In the genomic region with DNA sequence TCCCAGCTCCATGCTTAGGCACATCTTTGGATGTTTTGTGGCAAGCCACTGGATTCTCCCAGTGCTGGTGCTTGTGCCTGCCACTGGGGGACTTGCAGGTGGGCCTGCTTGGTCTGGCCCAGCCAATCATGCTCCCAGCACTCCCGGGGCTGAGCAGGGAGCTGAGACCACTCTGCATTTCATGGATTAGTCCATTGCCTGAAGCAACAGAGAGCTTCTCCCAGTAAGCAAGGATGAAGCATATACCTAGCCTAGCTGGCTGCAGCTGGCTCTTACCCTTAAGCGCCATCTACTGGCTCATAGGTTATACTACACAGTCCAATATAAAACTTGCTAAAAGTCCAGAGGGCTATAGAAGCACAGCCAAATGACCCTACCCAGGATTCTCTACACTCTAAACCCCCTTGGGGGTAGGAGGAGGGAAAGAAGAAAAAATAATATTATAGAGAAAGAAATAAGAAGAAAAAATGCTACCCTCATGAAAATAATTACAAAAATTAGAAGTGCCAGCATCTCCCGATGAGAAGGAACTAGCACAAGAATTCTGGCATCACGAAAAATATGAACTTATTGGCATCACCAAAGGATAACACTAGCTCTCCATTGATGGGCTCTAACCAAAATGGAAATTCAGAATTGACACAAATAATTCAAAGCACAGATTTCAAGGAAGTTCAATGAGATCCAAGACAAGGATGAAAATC, we compare ENCODE assay signal across 8 cellular contexts.
A peak's percentile ranks its signal among the peaks of the same experiment; 100 is the strongest.
DNase-seq lines count a peak whose midpoint lies in the region; ATAC-seq and TF ChIP-seq lines count a peak whose summit lies in the region.

No MANE protein-coding gene starts in this region.

- H3K36me3 ChIP-seq in NT2/D1 (ENCODE audit: insufficient read depth, insufficient read length, low read length) (no peaks in the 10 kb centered on the region), endodermal cell (ENCODE audit: control insufficient read depth, insufficient read depth, low read length) (no peaks in the 10 kb centered on the region)

- DNase-seq in ELR (ENCODE audit: low read depth) (peak; percentile 68), NT2/D1 (ENCODE audit: low read depth, low spot score) (peak; percentile 56), endodermal cell (peak; percentile 69), nephron progenitor cell (peak; percentile 8), substantia nigra (lab: John Stamatoyannopoulos, UW) (no peak)
- no peak for DNase-seq in activated CD4-positive, alpha-beta memory T cell treated with anti-CD3 and anti-CD28 coated beads, Interleukin-2, amount 10 ng/mL, durations not matched to agents 7 days and 5 days

- H3K4me1 Mint-ChIP-seq in endodermal cell (no peaks in the 10 kb centered on the region), nephron progenitor cell (no peaks in the 10 kb centered on the region)
- no peaks in the 10 kb centered on the region for H3K4me1 Mint-ChIP-seq in activated CD4-positive, alpha-beta memory T cell treated with anti-CD3 and anti-CD28 coated beads, Interleukin-2, amount 10 ng/mL, durations not matched to agents 7 days and 5 days

- ATAC-seq in GM21381 (IDR thresholded peaks at IDR 0.05; ENCODE audit: unreplicated experiment): peak; percentile 90
- ATAC-seq in HG03575 (IDR thresholded peaks at IDR 0.05; ENCODE audit: extremely low read depth, insufficient number of reproducible peaks, low FRiP score, unreplicated experiment): peak; percentile 96

- CTCF ChIA-PET in activated CD4-positive, alpha-beta memory T cell treated with anti-CD3 and anti-CD28 coated beads, Interleukin-2, amount 10 ng/mL, durations not matched to agents 7 days and 5 days (lab: Charles Lee): interaction anchor here (1.0 to 1.1 kb wide), 3 partner anchors 31 to 1000 kb away, joined by 3 to 6 read pairs (median 4); no protein-coding TSS in a partner anchor

- H3K9me3 Mint-ChIP-seq in endodermal cell: peaks cover 20% of the 10 kb centered on the region
- H3K9me3 Mint-ChIP-seq in nephron progenitor cell: peaks cover 78% of the 10 kb centered on the region
- no peaks in the 10 kb centered on the region for H3K9me3 Mint-ChIP-seq in activated CD4-positive, alpha-beta memory T cell treated with anti-CD3 and anti-CD28 coated beads, Interleukin-2, amount 10 ng/mL, durations not matched to agents 7 days and 5 days

- H3K36me3 Mint-ChIP-seq in endodermal cell (ENCODE audit: low read depth) (no peaks in the 10 kb centered on the region), nephron progenitor cell (ENCODE audit: low read depth) (peaks cover 33% of the 10 kb centered on the region)
- H3K36me3 Mint-ChIP-seq in activated CD4-positive, alpha-beta memory T cell treated with anti-CD3 and anti-CD28 coated beads, Interleukin-2, amount 10 ng/mL, durations not matched to agents 7 days and 5 days (ENCODE audit: low read depth): no peaks in the 10 kb centered on the region

- TF ChIP-seq CTCF in endodermal cell (conservative IDR thresholded peaks at IDR 0.05) (peak; percentile 89), nephron progenitor cell (IDR thresholded peaks at IDR 0.05) (peak; percentile 53)

- H3K4me1 ChIP-seq in NT2/D1 (ENCODE audit: insufficient read depth, insufficient read length) (no peaks in the 10 kb centered on the region), endodermal cell (ENCODE audit: control insufficient read depth, insufficient read depth, low read length) (no peaks in the 10 kb centered on the region)

- H3K27me3 ChIP-seq in NT2/D1 (ENCODE audit: insufficient read depth, insufficient read length) (no peaks in the 10 kb centered on the region), endodermal cell (ENCODE audit: control insufficient read depth, insufficient read depth, low read length, poor library complexity, severe bottlenecking) (no peaks in the 10 kb centered on the region)

- H3K4me3 Mint-ChIP-seq in endodermal cell (no peak overlapping the region), nephron progenitor cell (no peak overlapping the region)
- no peak overlapping the region for H3K4me3 Mint-ChIP-seq in activated CD4-positive, alpha-beta memory T cell treated with anti-CD3 and anti-CD28 coated beads, Interleukin-2, amount 10 ng/mL, durations not matched to agents 7 days and 5 days

- WGBS in endodermal cell (ENCODE audit: insufficient coverage in 1 of 2, insufficient read length in 1 of 2), 2 experiments: 60 to 83% methylated on average over 3 to 4 of the region's 4 CpGs

- H3K9ac ChIP-seq in NT2/D1 (ENCODE audit: insufficient read length, low read depth) (no peak overlapping the region), endodermal cell (ENCODE audit: extremely low read depth, low read length, poor library complexity, severe bottlenecking) (no peak overlapping the region)

- H3K27ac Mint-ChIP-seq in endodermal cell (no peak overlapping the region), nephron progenitor cell (no peak overlapping the region)
- no peak overlapping the region for H3K27ac Mint-ChIP-seq in activated CD4-positive, alpha-beta memory T cell treated with anti-CD3 and anti-CD28 coated beads, Interleukin-2, amount 10 ng/mL, durations not matched to agents 7 days and 5 days

- H3K4me3 ChIP-seq in NT2/D1 (ENCODE audit: insufficient read length, low read depth): no peak overlapping the region
- H3K4me3 ChIP-seq in endodermal cell (ENCODE audit: low read length): no peak overlapping the region

- POLR2A ChIA-PET in activated CD4-positive, alpha-beta memory T cell treated with anti-CD3 and anti-CD28 coated beads, Interleukin-2, amount 10 ng/mL, durations not matched to agents 7 days and 5 days (lab: Charles Lee): no interaction called here

- H3K27me3 Mint-ChIP-seq in endodermal cell (ENCODE audit: insufficient read depth) (no peaks in the 10 kb centered on the region), nephron progenitor cell (ENCODE audit: low read depth, poor library complexity) (no peaks in the 10 kb centered on the region)
- H3K27me3 Mint-ChIP-seq in activated CD4-positive, alpha-beta memory T cell treated with anti-CD3 and anti-CD28 coated beads, Interleukin-2, amount 10 ng/mL, durations not matched to agents 7 days and 5 days: no peaks in the 10 kb centered on the region

- peaks cover 16% of the 10 kb centered on the region for H3K9me3 ChIP-seq in NT2/D1 (ENCODE audit: insufficient read depth, low read length)
- H3K9me3 ChIP-seq in endodermal cell (ENCODE audit: control insufficient read depth, low read length): peaks cover 26% of the 10 kb centered on the region

- no peak overlapping the region for H3K27ac ChIP-seq in endodermal cell (ENCODE audit: low read depth, low read length)
- H3K27ac ChIP-seq in substantia nigra (ENCODE audit: low read depth, low read length, poor library complexity, severe bottlenecking): no peak overlapping the region

Comparison
In these comparisons a context has a peak if more than half of its experiments do, and no peak if none do; other contexts are left out.
1. DNase-seq: peak in ELR (single experiment), NT2/D1 (single experiment), endodermal cell (single experiment) and nephron progenitor cell (single experiment); none in activated CD4-positive, alpha-beta memory T cell treated with anti-CD3 and anti-CD28 coated beads, Interleukin-2, amount 10 ng/mL, durations not matched to agents 7 days and 5 days (single experiment) and substantia nigra (0 of 49).